Comparison of ENCODE assay signal across 14 cellular contexts in genomic region chr2:8522682-8523081, GRCh38.
A peak's percentile ranks its signal among the peaks of the same experiment; 100 is the strongest.
DNase-seq lines count a peak whose midpoint lies in the region; ATAC-seq and TF ChIP-seq lines count a peak whose summit lies in the region.
"Had no signal": no experiment of that assay in that cellular context is flagged by ENCODE, and none has a peak within 500 bp of the region (broad histone marks: within the 10 kb centered on the region; RNA-seq: fewer than 3 reads in every experiment).

No MANE protein-coding gene starts in this region.

- peaks cover 71% of the 10 kb centered on the region for H3K4me1 Mint-ChIP-seq in activated CD4-positive, alpha-beta T cell treated with anti-CD3 and anti-CD28 coated beads, Interleukin-2, amount 10 ng/mL, durations not matched to agents 7 days and 5 days
- peaks cover 74% of the 10 kb centered on the region for H3K4me1 Mint-ChIP-seq in activated T-helper 1 cell treated with anti-CD3 and anti-CD28 coated beads, Interleukin-12 subunit alpha, Interleukin-12 subunit beta, Interleukin-2, Interleukin-4 antibody, amounts not matched to agents 30 ng/mL and 10 ng/mL and 1 ng/mL, durations not matched to agents 14 hours and 24 hours and 36 hours (ENCODE audit: low read depth)
- H3K4me1 Mint-ChIP-seq in stimulated activated effector memory CD8-positive, alpha-beta T cell treated with anti-CD3 and anti-CD28 coated beads, Interleukin-12 subunit alpha, Interleukin-12 subunit beta, amount 100 ng/mL, for 72 hours, result peaks cover 76% of the 10 kb centered on the region

- peak overlapping the region; percentile 1 for H3K4me3 Mint-ChIP-seq in activated CD4-positive, alpha-beta T cell treated with anti-CD3 and anti-CD28 coated beads, Interleukin-2, amount 10 ng/mL, durations not matched to agents 7 days and 5 days
- H3K4me3 Mint-ChIP-seq in activated T-helper 1 cell treated with anti-CD3 and anti-CD28 coated beads, Interleukin-12 subunit alpha, Interleukin-12 subunit beta, Interleukin-2, Interleukin-4 antibody, amounts not matched to agents 30 ng/mL and 10 ng/mL and 1 ng/mL, durations not matched to agents 14 hours and 24 hours and 36 hours, result peak overlapping the region; percentile 23
- H3K4me3 Mint-ChIP-seq in stimulated activated effector memory CD8-positive, alpha-beta T cell treated with anti-CD3 and anti-CD28 coated beads, Interleukin-12 subunit alpha, Interleukin-12 subunit beta, amount 100 ng/mL, for 72 hours, result peak overlapping the region; percentile 51

- no peak overlapping the region for H2AFZ ChIP-seq in mesenchymal stem cell (ENCODE audit: low read depth, low read length)

- no peak for TF ChIP-seq CTCF in vagina (IDR thresholded peaks at IDR 0.05)

- H3K4me1 ChIP-seq in vagina (peaks cover 25% of the 10 kb centered on the region), mesenchymal stem cell (ENCODE audit: control insufficient read depth, insufficient read depth, low read depth, low read length) (peaks cover 2% of the 10 kb centered on the region)
- H3K4me1 ChIP-seq: A549 had no signal

- H3K36me3 ChIP-seq in vagina (no peaks in the 10 kb centered on the region), mesenchymal stem cell (ENCODE audit: control insufficient read depth in 1 of 2, insufficient read depth in 2 of 2, low read depth in 1 of 2, low read length in 2 of 2) (no peaks in the 10 kb centered on the region)
- H3K36me3 ChIP-seq: Peyer's patch, upper lobe of left lung had no signal

- no peaks in the 10 kb centered on the region for H3K79me1 ChIP-seq in mesenchymal stem cell (replicated peaks; ENCODE audit: low read length, poor library complexity, severe bottlenecking)

- intact Hi-C loops in activated T-helper 1 cell treated with anti-CD3 and anti-CD28 coated beads, Interleukin-12 subunit alpha, Interleukin-12 subunit beta, Interleukin-2, Interleukin-4 antibody, amounts not matched to agents 30 ng/mL and 10 ng/mL and 1 ng/mL, durations not matched to agents 14 hours and 24 hours and 36 hours (cut with micrococcal nuclease), result no loop called here
- intact Hi-C loops in vagina (cut with DNase I), result no loop called here

- peak; percentile 31 for DNase-seq in activated CD4-positive, alpha-beta T cell treated with anti-CD3 and anti-CD28 coated beads, Interleukin-2, amount 10 ng/mL, durations not matched to agents 7 days and 5 days
- no peak for DNase-seq in activated CD4-positive, alpha-beta T cell treated with anti-CD3 and anti-CD28 coated beads for 1 hour
- no peak for DNase-seq in activated T-helper 1 cell treated with anti-CD3 and anti-CD28 coated beads, Interleukin-12 subunit alpha, Interleukin-12 subunit beta, Interleukin-2, Interleukin-4 antibody, amounts not matched to agents 30 ng/mL and 10 ng/mL and 1 ng/mL, durations not matched to agents 14 hours and 24 hours and 36 hours (ENCODE audit: low spot score)
- DNase-seq in stimulated activated effector memory CD8-positive, alpha-beta T cell treated with anti-CD3 and anti-CD28 coated beads, Interleukin-12 subunit alpha, Interleukin-12 subunit beta, amount 100 ng/mL, for 72 hours (ENCODE audit: low spot score in 2 of 2), result no peak
- DNase-seq in vagina (ENCODE audit: extremely low spot score in 2 of 2) (no peak), mesenchymal stem cell (no peak)
- DNase-seq: amniotic stem cell, cortex of kidney, NCI-H226, Peyer's patch, upper lobe of left lung had no signal

- H3K27ac ChIP-seq in vagina (no peak overlapping the region), mesenchymal stem cell (ENCODE audit: low read length, poor library complexity, severe bottlenecking) (no peak overlapping the region)
- H3K27ac ChIP-seq: A549, Peyer's patch, upper lobe of left lung had no signal

- H2BK5ac ChIP-seq in mesenchymal stem cell (ENCODE audit: low read depth, low read length, poor library complexity, severe bottlenecking), result no peak overlapping the region

- H4K91ac ChIP-seq in mesenchymal stem cell (ENCODE audit: low read length), result no peak overlapping the region

- H3K18ac ChIP-seq in mesenchymal stem cell (ENCODE audit: low read depth in 1 of 2, low read length in 2 of 2), result no peak overlapping the region

- no peaks in the 10 kb centered on the region for H3K9me3 ChIP-seq in vagina
- no peaks in the 10 kb centered on the region for H3K9me3 ChIP-seq in mesenchymal stem cell (ENCODE audit: control insufficient read depth, low read length)
- H3K9me3 ChIP-seq: A549, Peyer's patch, upper lobe of left lung had no signal

- CTCF ChIA-PET in activated CD4-positive, alpha-beta T cell treated with anti-CD3 and anti-CD28 coated beads, Interleukin-2, amount 10 ng/mL, durations not matched to agents 7 days and 5 days (lab: Charles Lee), result interaction anchor here (0.7 to 5.5 kb wide), 7 partner anchors 10 to 54 kb away, joined by 3 to 22 read pairs (median 6); no protein-coding TSS in a partner anchor

- peak overlapping the region; percentile 86 for H3K27ac Mint-ChIP-seq in activated CD4-positive, alpha-beta T cell treated with anti-CD3 and anti-CD28 coated beads, Interleukin-2, amount 10 ng/mL, durations not matched to agents 7 days and 5 days
- peak overlapping the region; percentile 83 for H3K27ac Mint-ChIP-seq in activated T-helper 1 cell treated with anti-CD3 and anti-CD28 coated beads, Interleukin-12 subunit alpha, Interleukin-12 subunit beta, Interleukin-2, Interleukin-4 antibody, amounts not matched to agents 30 ng/mL and 10 ng/mL and 1 ng/mL, durations not matched to agents 14 hours and 24 hours and 36 hours
- H3K27ac Mint-ChIP-seq in stimulated activated effector memory CD8-positive, alpha-beta T cell treated with anti-CD3 and anti-CD28 coated beads, Interleukin-12 subunit alpha, Interleukin-12 subunit beta, amount 100 ng/mL, for 72 hours, result peak overlapping the region; percentile 94

- WGBS in mesenchymal stem cell, result 83% methylated on average over 3 of the region's 3 CpGs

- no peak overlapping the region for H3K14ac ChIP-seq in mesenchymal stem cell (ENCODE audit: low read length in 2 of 2)

- H3K27me3 Mint-ChIP-seq in activated CD4-positive, alpha-beta T cell treated with anti-CD3 and anti-CD28 coated beads, Interleukin-2, amount 10 ng/mL, durations not matched to agents 7 days and 5 days, result no peaks in the 10 kb centered on the region
- H3K27me3 Mint-ChIP-seq in activated T-helper 1 cell treated with anti-CD3 and anti-CD28 coated beads, Interleukin-12 subunit alpha, Interleukin-12 subunit beta, Interleukin-2, Interleukin-4 antibody, amounts not matched to agents 30 ng/mL and 10 ng/mL and 1 ng/mL, durations not matched to agents 14 hours and 24 hours and 36 hours (ENCODE audit: insufficient read depth), result no peaks in the 10 kb centered on the region

- no peak overlapping the region for H2AK5ac ChIP-seq in mesenchymal stem cell (ENCODE audit: low read length, severe bottlenecking)

- no peak overlapping the region for H2BK120ac ChIP-seq in mesenchymal stem cell (ENCODE audit: low read depth, low read length)

- no peak overlapping the region for H4K8ac ChIP-seq in mesenchymal stem cell (ENCODE audit: low read length)

- no peak overlapping the region for H3K23ac ChIP-seq in mesenchymal stem cell (ENCODE audit: low read length in 2 of 2)

- ATAC-seq in HG02798 (IDR thresholded peaks at IDR 0.05; ENCODE audit: poor library complexity, unreplicated experiment) (peak; percentile 25), HG02981 (IDR thresholded peaks at IDR 0.05; ENCODE audit: unreplicated experiment) (no peak)
- ATAC-seq in stimulated activated effector memory CD8-positive, alpha-beta T cell treated with anti-CD3 and anti-CD28 coated beads, Interleukin-12 subunit alpha, Interleukin-12 subunit beta, amount 100 ng/mL, for 72 hours, result no peak
- ATAC-seq: A549 had no signal

- no peak overlapping the region for H2BK15ac ChIP-seq in mesenchymal stem cell (ENCODE audit: low read depth, poor library complexity, severe bottlenecking)

- no peak overlapping the region for H2BK12ac ChIP-seq in mesenchymal stem cell (ENCODE audit: low read length in 2 of 2)

- H3K4me2 ChIP-seq in mesenchymal stem cell (ENCODE audit: low read length, poor library complexity, severe bottlenecking), result no peak overlapping the region
- H3K4me2 ChIP-seq: A549 had no signal

- peaks cover 22% of the 10 kb centered on the region for H3K36me3 Mint-ChIP-seq in activated CD4-positive, alpha-beta T cell treated with anti-CD3 and anti-CD28 coated beads, Interleukin-2, amount 10 ng/mL, durations not matched to agents 7 days and 5 days (ENCODE audit: low read depth)
- peaks cover 8% of the 10 kb centered on the region for H3K36me3 Mint-ChIP-seq in activated T-helper 1 cell treated with anti-CD3 and anti-CD28 coated beads, Interleukin-12 subunit alpha, Interleukin-12 subunit beta, Interleukin-2, Interleukin-4 antibody, amounts not matched to agents 30 ng/mL and 10 ng/mL and 1 ng/mL, durations not matched to agents 14 hours and 24 hours and 36 hours (ENCODE audit: low read depth)
- H3K36me3 Mint-ChIP-seq in stimulated activated effector memory CD8-positive, alpha-beta T cell treated with anti-CD3 and anti-CD28 coated beads, Interleukin-12 subunit alpha, Interleukin-12 subunit beta, amount 100 ng/mL, for 72 hours, result no peaks in the 10 kb centered on the region

- H3K4me3 ChIP-seq in vagina (no peak overlapping the region), mesenchymal stem cell (ENCODE audit: insufficient read depth in 1 of 2, low read depth in 1 of 2, low read length in 2 of 2) (no peak overlapping the region)
- H3K4me3 ChIP-seq: A549, Peyer's patch, upper lobe of left lung had no signal

- H3K4ac ChIP-seq in mesenchymal stem cell (ENCODE audit: low read depth in 1 of 2, low read length in 2 of 2), result no peak overlapping the region

- no peak overlapping the region for H3K9ac ChIP-seq in mesenchymal stem cell (ENCODE audit: low read length)

- no peaks in the 10 kb centered on the region for H3K27me3 ChIP-seq in vagina
- H3K27me3 ChIP-seq in mesenchymal stem cell (ENCODE audit: control insufficient read depth in 1 of 2, insufficient read depth in 1 of 2, low read length in 2 of 2), result peaks cover 0 to 17% of the 10 kb centered on the region in 2 experiments
- H3K27me3 ChIP-seq: Peyer's patch, upper lobe of left lung had no signal

- POLR2A ChIA-PET in activated CD4-positive, alpha-beta T cell treated with anti-CD3 and anti-CD28 coated beads, Interleukin-2, amount 10 ng/mL, durations not matched to agents 7 days and 5 days (lab: Charles Lee), result no interaction called here

- no peak for TF ChIP-seq POLR2A in vagina (IDR thresholded peaks at IDR 0.05)

- peaks cover 14% of the 10 kb centered on the region for H3K9me3 Mint-ChIP-seq in activated CD4-positive, alpha-beta T cell treated with anti-CD3 and anti-CD28 coated beads, Interleukin-2, amount 10 ng/mL, durations not matched to agents 7 days and 5 days
- peaks cover 6% of the 10 kb centered on the region for H3K9me3 Mint-ChIP-seq in activated T-helper 1 cell treated with anti-CD3 and anti-CD28 coated beads, Interleukin-12 subunit alpha, Interleukin-12 subunit beta, Interleukin-2, Interleukin-4 antibody, amounts not matched to agents 30 ng/mL and 10 ng/mL and 1 ng/mL, durations not matched to agents 14 hours and 24 hours and 36 hours
- no peaks in the 10 kb centered on the region for H3K9me3 Mint-ChIP-seq in stimulated activated effector memory CD8-positive, alpha-beta T cell treated with anti-CD3 and anti-CD28 coated beads, Interleukin-12 subunit alpha, Interleukin-12 subunit beta, amount 100 ng/mL, for 72 hours

Comparison
In these comparisons a context has a peak if more than half of its experiments do, and no peak if none do; other contexts are left out.
1. H3K4me3 Mint-ChIP-seq: peak in every context shown above with its lines; median percentile 51 in stimulated activated effector memory CD8-positive, alpha-beta T cell treated with anti-CD3 and anti-CD28 coated beads, Interleukin-12 subunit alpha, Interleukin-12 subunit beta, amount 100 ng/mL, for 72 hours; 23 in activated T-helper 1 cell treated with anti-CD3 and anti-CD28 coated beads, Interleukin-12 subunit alpha, Interleukin-12 subunit beta, Interleukin-2, Interleukin-4 antibody, amounts not matched to agents 30 ng/mL and 10 ng/mL and 1 ng/mL, durations not matched to agents 14 hours and 24 hours and 36 hours; 1 in activated CD4-positive, alpha-beta T cell treated with anti-CD3 and anti-CD28 coated beads, Interleukin-2, amount 10 ng/mL, durations not matched to agents 7 days and 5 days.